Comparison of ENCODE assay signal across 7 cellular contexts in the genomic region with DNA sequence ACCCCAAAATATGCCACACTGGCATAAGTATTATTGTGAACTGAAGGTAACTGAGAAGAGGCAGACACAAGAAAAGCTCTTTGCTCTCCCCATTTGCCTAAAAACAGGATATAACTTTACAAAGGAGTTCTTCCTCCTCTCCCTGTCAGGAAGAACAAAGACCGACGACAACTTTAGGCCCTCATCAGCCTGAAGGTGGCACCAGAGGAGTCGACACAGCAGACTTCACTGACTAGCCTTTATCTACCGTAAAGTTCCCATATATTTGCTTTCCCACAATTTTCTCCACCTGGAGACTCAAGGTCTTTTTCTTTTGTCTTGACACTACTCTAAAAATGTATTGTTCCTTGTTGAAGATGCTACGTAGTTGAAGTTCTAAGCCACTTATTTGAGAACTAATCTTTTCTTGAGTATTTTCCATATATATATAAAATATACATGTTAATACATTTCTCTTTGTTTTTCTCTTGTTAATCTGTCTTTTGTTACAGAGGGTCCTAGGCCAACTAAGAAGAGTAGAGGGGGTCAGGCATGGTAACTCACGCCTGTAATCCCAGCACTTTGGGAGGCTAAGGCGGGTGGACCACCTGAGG. TPM values are rescaled to one million over a fixed set of nuclear protein-coding genes. Genes with fewer than 3 reads are reported as not detected.
DNase-seq lines count a peak whose midpoint lies in the region; ATAC-seq and TF ChIP-seq lines count a peak whose summit lies in the region.

No MANE protein-coding gene starts in this region.

- TF ChIP-seq CTCF in DOHH2 (IDR thresholded peaks at IDR 0.05; ENCODE audit: low read depth, low read length, poor library complexity, severe bottlenecking): peak; percentile 70
- peak; percentile 56 for TF ChIP-seq CTCF in RWPE2 (IDR thresholded peaks at IDR 0.05; ENCODE audit: poor library complexity, severe bottlenecking)
- no peak for TF ChIP-seq CTCF in lower leg skin (IDR thresholded peaks at IDR 0.05)
- TF ChIP-seq CTCF in tibial artery (IDR thresholded peaks at IDR 0.05): peak; percentile 39 to 52

- H3K79me2 ChIP-seq in DOHH2 (ENCODE audit: control insufficient read depth, low read length): no peaks in the 10 kb centered on the region

- H3K27ac ChIP-seq in DOHH2 (ENCODE audit: low read depth, low read length) (no peak overlapping the region), RWPE2 (ENCODE audit: poor library complexity, severe bottlenecking) (no peak overlapping the region), tibial artery (no peak overlapping the region)

- peak overlapping the region; percentile 15 for H3K4me2 ChIP-seq in DOHH2 (ENCODE audit: low read length)

- H3K9me2 ChIP-seq in DOHH2 (replicated peaks; ENCODE audit: control insufficient read depth, low read length): no peaks in the 10 kb centered on the region

- ATAC-seq in RWPE2 (ENCODE audit: low read depth) (peak; percentile 86), HG03045 (IDR thresholded peaks at IDR 0.05; ENCODE audit: unreplicated experiment) (no peak)

- H4K20me1 ChIP-seq in DOHH2 (ENCODE audit: control insufficient read depth, insufficient read depth, low read depth, low read length): no peaks in the 10 kb centered on the region

- peaks cover 17% of the 10 kb centered on the region for H3K4me1 ChIP-seq in DOHH2 (ENCODE audit: control insufficient read depth, low read length)
- H3K4me1 ChIP-seq in RWPE2 (ENCODE audit: insufficient read depth, poor library complexity, severe bottlenecking): no peaks in the 10 kb centered on the region
- H3K4me1 ChIP-seq in tibial artery: no peaks in the 10 kb centered on the region

- intact Hi-C loops in lower leg skin (cut with DNase I; ENCODE audit: low total_unique reads): no loop called here
- intact Hi-C loops in tibial artery (cut with DNase I; ENCODE audit: low total_unique reads): loop anchor here (5.0 kb wide), 1 partner anchor 79 kb away; no protein-coding TSS in a partner anchor

- H3F3A ChIP-seq in DOHH2 (ENCODE audit: control insufficient read depth, insufficient read depth): no peaks in the 10 kb centered on the region

- H3K27me3 ChIP-seq in DOHH2 (ENCODE audit: control insufficient read depth, low read length): peaks cover 6% of the 10 kb centered on the region; the same call in 1 of the 2 replicates
- H3K27me3 ChIP-seq in RWPE2 (ENCODE audit: insufficient read depth, poor library complexity, severe bottlenecking): peaks cover 6% of the 10 kb centered on the region
- no peaks in the 10 kb centered on the region for H3K27me3 ChIP-seq in tibial artery

- WGBS in lower leg skin, 2 donors: 36 to 41% methylated on average over 7 of the region's 7 CpGs

- H3K4me3 ChIP-seq in DOHH2 (ENCODE audit: low read length): no peak overlapping the region
- no peak overlapping the region for H3K4me3 ChIP-seq in RWPE2 (ENCODE audit: severe bottlenecking)
- no peak overlapping the region for H3K4me3 ChIP-seq in lower leg skin (ENCODE audit: low read depth, poor library complexity, severe bottlenecking)
- H3K4me3 ChIP-seq in tibial artery: no peak overlapping the region

- no peak for TF ChIP-seq POLR2A in lower leg skin (IDR thresholded peaks at IDR 0.05)

- H3K9me3 ChIP-seq in DOHH2 (ENCODE audit: control insufficient read depth, insufficient read depth, low read length) (no peaks in the 10 kb centered on the region), RWPE2 (ENCODE audit: severe bottlenecking) (no peaks in the 10 kb centered on the region), tibial artery (peaks cover 0 to 6% (median 0%) of the 10 kb centered on the region in 3 donors)

- CTCF ChIA-PET in HEK293T (lab: Yijun Ruan, JAX): interaction anchor here (0.9 to 1.4 kb wide), 2 partner anchors 17 to 84 kb away, joined by 4 read pairs; no protein-coding TSS in a partner anchor

- peak; percentile 67 for DNase-seq in HEK293T (ENCODE audit: extremely low spot score)
- no peak for DNase-seq in RWPE2 (ENCODE audit: low spot score)
- DNase-seq in dermis microvascular lymphatic vessel endothelial cell (ENCODE audit: low read depth in 2 of 2): peak; percentile 43 to 71
- peak; percentile 55 to 80 for DNase-seq in lower leg skin (ENCODE audit: low spot score in 2 of 2)
- DNase-seq in tibial artery: peak in 1 of 2 donors; percentile 53

- H3K36me3 ChIP-seq in DOHH2 (ENCODE audit: control insufficient read depth, low read length) (no peaks in the 10 kb centered on the region), RWPE2 (ENCODE audit: low read depth) (no peaks in the 10 kb centered on the region), tibial artery (no peaks in the 10 kb centered on the region)

- POLR2A ChIA-PET in HEK293T (lab: Yijun Ruan, JAX): no interaction called here

TF ChIP-seq in HEK293T, 16 proteins besides CTCF, POLR2A, EP300 and RAD21:
- TF ChIP-seq NFRKB (IDR thresholded peaks at IDR 0.05) (no peak), BHLHE40 (IDR thresholded peaks at IDR 0.05; ENCODE audit: borderline replicate concordance) (no peak), LEF1 (IDR thresholded peaks at IDR 0.05; ENCODE audit: borderline replicate concordance) (no peak)

RNA-seq across cellular contexts. Expression of a gene that starts 16.2 kb away (rescaled TPM):
- total RNA-seq in dermis microvascular lymphatic vessel endothelial cell (not detected in 2 replicates), lower leg skin (not detected)

RNA-seq across cellular contexts. Expression of a gene that starts 55.2 kb away (rescaled TPM):
- 6.3 and 11.1 TPM in 2 replicates for total RNA-seq in dermis microvascular lymphatic vessel endothelial cell
- 10 to 100 TPM; 63.7 to 97.1 (median 82.2) TPM for total RNA-seq in lower leg skin

Comparison
In these comparisons a context has a peak if more than half of its experiments do, and no peak if none do; other contexts are left out.
1. CTCF ChIP-seq: peak in DOHH2 (single experiment), RWPE2 (single experiment) and tibial artery (2 of 2); none in lower leg skin (0 of 3).